ENCODE assay signal across 20 cellular contexts in the genomic region with DNA sequence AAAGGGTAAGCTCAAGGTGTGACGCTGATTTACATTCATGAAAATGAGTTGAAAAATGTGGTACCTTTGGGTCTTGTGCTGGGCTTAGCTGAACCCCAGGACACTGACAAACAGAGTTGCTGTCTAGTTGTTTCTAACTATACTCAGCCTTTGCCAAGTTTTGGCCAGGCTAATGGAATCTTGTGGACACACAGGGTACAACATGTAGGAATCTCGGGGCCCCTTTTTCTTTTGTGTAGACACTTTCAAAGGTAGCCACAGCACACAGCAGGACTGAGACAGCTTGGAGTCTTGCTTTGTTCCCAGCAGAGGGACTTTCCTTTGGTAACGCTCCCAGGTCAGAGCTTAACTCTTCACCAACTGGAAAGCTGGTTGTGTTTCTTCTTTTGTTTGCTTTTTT. TPM values are rescaled to one million over a fixed set of nuclear protein-coding genes. Genes with fewer than 3 reads are reported as not detected.
DNase-seq lines count a peak whose midpoint lies in the region; ATAC-seq, FAIRE-seq and TF ChIP-seq lines count a peak whose summit lies in the region.
"Had no signal": no experiment of that assay in that cellular context is flagged by ENCODE, and none has a peak within 500 bp of the region (broad histone marks: within the 10 kb centered on the region; RNA-seq: fewer than 3 reads in every experiment).

No MANE protein-coding gene starts in this region.

- H3K4me3 ChIP-seq in A549 = no peak overlapping the region
- H3K4me3 ChIP-seq in HUES48 (ENCODE audit: low read depth, low read length) = no peak overlapping the region
- H3K4me3 ChIP-seq in ectodermal cell (ENCODE audit: insufficient read depth, low read depth, low read length) = no peak overlapping the region
- H3K4me3 ChIP-seq in mesendoderm (ENCODE audit: low read length) = no peak overlapping the region
- H3K4me3 ChIP-seq in CD8-positive, alpha-beta memory T cell (ENCODE audit: low read length) = no peak overlapping the region
- no peak overlapping the region for H3K4me3 ChIP-seq in GM23248
- H3K4me3 ChIP-seq: GM12878, PC-9 had no signal

- TF ChIP-seq CTCF in A549 (IDR thresholded peaks at IDR 0.05) = no peak

- no peak overlapping the region for H2BK15ac ChIP-seq in mesendoderm (replicated peaks; ENCODE audit: low read depth)

- no peaks in the 10 kb centered on the region for H3K79me1 ChIP-seq in mesendoderm (ENCODE audit: low read length)

- peaks cover 7 to 10% of the 10 kb centered on the region in 2 donors for H3K27me3 Mint-ChIP-seq in CD8-positive, alpha-beta memory T cell

- no peaks in the 10 kb centered on the region for H3K4me1 ChIP-seq in A549
- peaks cover 8% of the 10 kb centered on the region for H3K4me1 ChIP-seq in HUES48 (ENCODE audit: control insufficient read depth, insufficient read depth, low read length)
- peaks cover 64% of the 10 kb centered on the region for H3K4me1 ChIP-seq in ectodermal cell (ENCODE audit: control insufficient read depth, insufficient read depth, low read length)
- peaks cover 11% of the 10 kb centered on the region for H3K4me1 ChIP-seq in mesendoderm (ENCODE audit: control insufficient read depth, low read depth, low read length)
- H3K4me1 ChIP-seq in CD8-positive, alpha-beta memory T cell (ENCODE audit: insufficient read depth, low read length) = peaks cover 3% of the 10 kb centered on the region
- peaks cover 16% of the 10 kb centered on the region for H3K4me1 ChIP-seq in GM23248 (ENCODE audit: insufficient read depth)

- no peak for TF ChIP-seq EP300 in A549 (IDR thresholded peaks at IDR 0.05)

- H2BK5ac ChIP-seq in mesendoderm (ENCODE audit: low read length) = no peak overlapping the region

- no peaks in the 10 kb centered on the region for H4K20me1 ChIP-seq in GM23248 (ENCODE audit: insufficient read depth)

- no peak overlapping the region for H3K27ac Mint-ChIP-seq in CD8-positive, alpha-beta memory T cell

- no peak for TF ChIP-seq RAD21 in A549 (conservative IDR thresholded peaks at IDR 0.05 in 1 of 2, IDR thresholded peaks at IDR 0.05 in 1 of 2)

- H3K27ac ChIP-seq in A549 (no peak overlapping the region), HUES48 (ENCODE audit: low read depth, low read length) (peak overlapping the region; percentile 82), ectodermal cell (ENCODE audit: insufficient read depth, low read depth, low read length, poor library complexity, severe bottlenecking) (peak overlapping the region; percentile 61), mesendoderm (ENCODE audit: low read depth, low read length) (no peak overlapping the region), GM23248 (no peak overlapping the region)
- no peak overlapping the region for H3K27ac ChIP-seq in CD8-positive, alpha-beta memory T cell (ENCODE audit: low read depth, low read length)
- H3K27ac ChIP-seq: C4-2B, PC-9 had no signal

- FAIRE-seq in A549 (lab: Jason Lieb, UNC) = no peak
- FAIRE-seq: A204.1, GM12878, H54 had no signal

- TF ChIP-seq POLR2A in A549 (IDR thresholded peaks at IDR 0.05; ENCODE audit: low read length) = no peak

- H4K5ac ChIP-seq in mesendoderm (ENCODE audit: low read length) = peak overlapping the region; percentile 33

- no peak overlapping the region for H3K23ac ChIP-seq in mesendoderm (ENCODE audit: low read length)

- H3K27me3 ChIP-seq in HUES48 (ENCODE audit: control insufficient read depth, insufficient read depth, low read length) (no peaks in the 10 kb centered on the region), ectodermal cell (ENCODE audit: control insufficient read depth, insufficient read depth, low read length, poor library complexity, severe bottlenecking) (no peaks in the 10 kb centered on the region), mesendoderm (ENCODE audit: insufficient read depth, low read length, poor library complexity) (no peaks in the 10 kb centered on the region), GM23248 (replicated peaks; ENCODE audit: insufficient read depth) (0 out of 2 replicates have a peak, but pooled peaks cover 10% of the 10 kb centered on the region)
- H3K27me3 ChIP-seq in CD8-positive, alpha-beta memory T cell (ENCODE audit: insufficient read depth, low read length, poor library complexity, severe bottlenecking) = no peaks in the 10 kb centered on the region

- H3K4me2 ChIP-seq in A549 (no peak overlapping the region), mesendoderm (ENCODE audit: low read length) (no peak overlapping the region), GM23248 (ENCODE audit: unreplicated experiment) (no peak overlapping the region)
- H3K4me2 ChIP-seq: PC-9 had no signal

- no peak overlapping the region for H3K4ac ChIP-seq in mesendoderm (ENCODE audit: low read depth, low read length)

- DNase-seq in A549 (ENCODE audit: low read depth in 1 of 2, low spot score in 1 of 2) (no peak), mesendoderm (peak; percentile 62), GM23248 (no peak)
- no peak for DNase-seq in CD8-positive, alpha-beta memory T cell
- DNase-seq: COR-L47, DMS53, NCI-H1436, NCI-H2029 treated with DMSO at 0.1 percent for 48 hours, NCI-H2227 treated with DMSO at 0.1 percent for 48 hours, NCI-H526, PC-9 had no signal

- no peaks in the 10 kb centered on the region for H3K36me3 Mint-ChIP-seq in CD8-positive, alpha-beta memory T cell

- H3K36me3 ChIP-seq in HUES48 (ENCODE audit: control insufficient read depth, insufficient read depth, low read length) = no peaks in the 10 kb centered on the region
- no peaks in the 10 kb centered on the region for H3K36me3 ChIP-seq in ectodermal cell (ENCODE audit: control insufficient read depth, insufficient read depth, low read length)
- no peaks in the 10 kb centered on the region for H3K36me3 ChIP-seq in mesendoderm (ENCODE audit: control insufficient read depth, insufficient read depth, low read length)
- no peaks in the 10 kb centered on the region for H3K36me3 ChIP-seq in CD8-positive, alpha-beta memory T cell (ENCODE audit: insufficient read depth, low read length)
- no peaks in the 10 kb centered on the region for H3K36me3 ChIP-seq in GM23248 (ENCODE audit: low read depth)

- CTCF ChIA-PET in A549 (lab: Yijun Ruan, JAX) = no interaction called here
- CTCF ChIA-PET in CD8-positive, alpha-beta memory T cell (lab: Charles Lee) = no interaction called here

- no peaks in the 10 kb centered on the region for H3K9me3 Mint-ChIP-seq in CD8-positive, alpha-beta memory T cell

- WGBS in A549 (ENCODE audit: missing lambda C conversion rate) = 58% methylated on average over 3 of the region's 3 CpGs
- 15 to 17% methylated on average over 3 of the region's 3 CpGs for WGBS in ectodermal cell, 2 experiments
- no CpG with 5 or more reads among the region's 3 CpGs for WGBS in mesendoderm (ENCODE audit: extremely low coverage, insufficient coverage, low lambda C conversion rate)
- WGBS in GM23248 (ENCODE audit: low coverage in 1 of 2, low lambda C conversion rate in 2 of 2, missing lambda C conversion rate in 2 of 2), 2 experiments = 84 to 96% methylated on average over 3 of the region's 3 CpGs

- H3K9ac ChIP-seq in HUES48 (ENCODE audit: low read depth, low read length) (no peak overlapping the region), mesendoderm (ENCODE audit: low read length) (no peak overlapping the region), GM23248 (no peak overlapping the region)

- H4K8ac ChIP-seq in mesendoderm (ENCODE audit: low read depth, low read length) = peak overlapping the region; percentile 39

- H3K9me2 ChIP-seq in GM23248 (ENCODE audit: insufficient read depth) = no peaks in the 10 kb centered on the region

- no peak overlapping the region for H3K18ac ChIP-seq in mesendoderm (ENCODE audit: low read length)

- in situ Hi-C loops in GM23248 (cut with MboI) = loop anchor here (25.0 kb wide), 1 partner anchor 522 kb away; no protein-coding TSS in a partner anchor

- H3F3A ChIP-seq in GM23248 (ENCODE audit: insufficient read depth) = no peaks in the 10 kb centered on the region; the same call in 1 of the 2 replicates

- H3K79me2 ChIP-seq in mesendoderm (ENCODE audit: control insufficient read depth, insufficient read depth, low read length) (no peaks in the 10 kb centered on the region), GM23248 (ENCODE audit: insufficient read depth) (no peaks in the 10 kb centered on the region)

- no peaks in the 10 kb centered on the region for H3K4me1 Mint-ChIP-seq in CD8-positive, alpha-beta memory T cell

- peak overlapping the region; percentile 5 for H3K56ac ChIP-seq in mesendoderm (ENCODE audit: low read length)

- POLR2A ChIA-PET in A549 (lab: Yijun Ruan, JAX) = no interaction called here
- POLR2A ChIA-PET in CD8-positive, alpha-beta memory T cell (lab: Charles Lee) = no interaction called here

- no peak overlapping the region for H2BK120ac ChIP-seq in mesendoderm (ENCODE audit: low read depth, low read length)

- peak; percentile 43 to 50; a peak in 4 of 6 replicates for ATAC-seq in A549
- ATAC-seq in GM18498 (IDR thresholded peaks at IDR 0.05; ENCODE audit: unreplicated experiment) = no peak
- no peak for ATAC-seq in HG02763 (IDR thresholded peaks at IDR 0.05; ENCODE audit: unreplicated experiment)
- ATAC-seq: GM12878 had no signal

- no peak overlapping the region for H3K4me3 Mint-ChIP-seq in CD8-positive, alpha-beta memory T cell

- no peak overlapping the region for H2AFZ ChIP-seq in GM23248
- H2AFZ ChIP-seq: PC-9 had no signal

- H2AK5ac ChIP-seq in mesendoderm (ENCODE audit: low read length) = no peak overlapping the region

- no peaks in the 10 kb centered on the region for H3K9me3 ChIP-seq in A549
- no peaks in the 10 kb centered on the region for H3K9me3 ChIP-seq in HUES48 (ENCODE audit: control insufficient read depth, insufficient read depth, low read length)
- no peaks in the 10 kb centered on the region for H3K9me3 ChIP-seq in ectodermal cell (ENCODE audit: control insufficient read depth, low read length)
- H3K9me3 ChIP-seq in CD8-positive, alpha-beta memory T cell (ENCODE audit: low read length) = no peaks in the 10 kb centered on the region
- H3K9me3 ChIP-seq in GM23248 (ENCODE audit: low read depth) = no peaks in the 10 kb centered on the region

RNA-seq across cellular contexts. Expression of a gene that starts 7.8 kb away (rescaled TPM):
- polyA plus RNA-seq in A549 (2011; rRNA removed) = not detected in 2 replicates
- not detected in 2 replicates for polyA plus RNA-seq in A549 (2012; cell fraction: cytosol; rRNA removed)
- polyA plus RNA-seq in A549 (2012; cell fraction: nucleus; rRNA removed) = not detected in 2 replicates
- polyA plus RNA-seq in A549 (2017; fragmentation: RNase III; extraction: RNeasy Plus Mini Kit Qiagen cat#74134 plus additional on column Dnase treatment) = not detected in 3 replicates
- not detected in 2 replicates for polyA minus RNA-seq in A549 (2011; rRNA and poly(A)+ RNA removed)
- 81.8 TPM for polyA plus RNA-seq in ectodermal cell (2013, experiment 1 of 4)
- polyA plus RNA-seq in ectodermal cell (2013, experiment 2 of 4) = 83.7 TPM
- polyA plus RNA-seq in ectodermal cell (2013, experiment 3 of 4) = 75.0 TPM
- polyA plus RNA-seq in ectodermal cell (2013, experiment 4 of 4) = 78.2 TPM
- 1.5 TPM for polyA plus RNA-seq in mesendoderm (2013, experiment 1 of 2)
- polyA plus RNA-seq in mesendoderm (2013, experiment 2 of 2) = 1.3 TPM
- total RNA-seq in CD8-positive, alpha-beta memory T cell = not detected
- not detected for polyA plus RNA-seq in CD8-positive, alpha-beta memory T cell
- total RNA-seq in GM23248 (2014; rRNA removed; shearing (Covaris generic)) = not detected in 2 replicates
- 0.05 TPM in 1 of 2 replicates, not detected in the other for polyA plus RNA-seq in GM23248 (2016; fragmentation: Nextera tagmentation; extraction: Ambion mirVana)
- total RNA-seq: GM12878, LHCN-M2, PC-9 had no signal

RNA-seq across cellular contexts. Expression of a gene that starts 48.4 kb away (rescaled TPM):
- 25.4 and 32.0 TPM in 2 replicates for polyA plus RNA-seq in A549 (2011; rRNA removed)
- polyA plus RNA-seq in A549 (2012; cell fraction: cytosol; rRNA removed) = 3.3 and 3.6 TPM in 2 replicates
- 1.9 and 2.5 TPM in 2 replicates for polyA plus RNA-seq in A549 (2012; cell fraction: nucleus; rRNA removed)
- polyA plus RNA-seq in A549 (2017; fragmentation: RNase III; extraction: RNeasy Plus Mini Kit Qiagen cat#74134 plus additional on column Dnase treatment) = 14.2 to 16.0 TPM (median 14.7 TPM) in 3 replicates
- polyA minus RNA-seq in A549 (2011; rRNA and poly(A)+ RNA removed) = 6.2 and 11.0 TPM in 2 replicates
- 32.6 TPM for polyA plus RNA-seq in ectodermal cell (2013, experiment 1 of 4)
- polyA plus RNA-seq in ectodermal cell (2013, experiment 2 of 4) = 31.5 TPM
- polyA plus RNA-seq in ectodermal cell (2013, experiment 3 of 4) = 22.8 TPM
- 23.3 TPM for polyA plus RNA-seq in ectodermal cell (2013, experiment 4 of 4)
- polyA plus RNA-seq in mesendoderm (2013, experiment 1 of 2) = 41.0 TPM
- polyA plus RNA-seq in mesendoderm (2013, experiment 2 of 2) = 38.5 TPM
- 10 to 100 TPM; 43.9 to 45.9 TPM for total RNA-seq in CD8-positive, alpha-beta memory T cell
- polyA plus RNA-seq in CD8-positive, alpha-beta memory T cell = 27.5 TPM
- 23.0 and 35.5 TPM in 2 replicates for total RNA-seq in GM23248 (2014; rRNA removed; shearing (Covaris generic))
- 53.8 and 55.6 TPM in 2 replicates for polyA plus RNA-seq in GM23248 (2016; fragmentation: Nextera tagmentation; extraction: Ambion mirVana)

Comparison
In these comparisons a context has a peak if more than half of its experiments do, and no peak if none do; other contexts are left out.
1. ATAC-seq: peak in A549 (2 of 2); none in GM18498 (single experiment) and HG02763 (single experiment).
2. H3K27ac ChIP-seq: peak in HUES48 (single experiment) and ectodermal cell (single experiment); none in A549 (0 of 2), mesendoderm (single experiment), CD8-positive, alpha-beta memory T cell (single experiment) and GM23248 (single experiment).